In the genomic region with DNA sequence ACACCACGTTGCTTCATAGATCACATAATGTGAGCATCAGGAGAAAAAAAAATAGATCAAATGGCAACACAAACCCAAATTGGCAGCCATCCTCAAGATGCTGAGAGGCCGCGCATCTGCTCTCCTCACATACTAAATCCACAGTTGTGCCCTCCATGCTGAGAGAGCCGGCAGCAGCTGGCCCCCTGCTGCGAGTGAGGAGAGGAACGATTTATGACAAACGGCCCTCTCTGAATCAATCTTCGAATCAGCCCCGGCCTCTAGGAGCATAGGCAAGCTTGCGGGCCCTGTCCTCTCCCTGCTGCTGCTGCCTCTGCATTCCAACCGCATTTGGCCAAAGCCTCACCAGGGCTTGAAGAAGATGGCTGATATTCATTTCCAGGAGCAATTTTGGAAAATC, we compare ENCODE assay signal across 29 cellular contexts.
"Had no signal": no experiment of that assay in that cellular context is flagged by ENCODE, and none has a peak within 500 bp of the region (broad histone marks: within the 10 kb centered on the region; RNA-seq: fewer than 3 reads in every experiment).

No MANE protein-coding gene starts in this region.

- H3K27me3 ChIP-seq: breast epithelium, esophagus muscularis mucosa, heart right ventricle, ovary, uterus had no signal

- ATAC-seq: activated naive CD8-positive, alpha-beta T cell treated with anti-CD3 and anti-CD28 coated beads, Interleukin-2, amount 50 U/mL, for 24 hours; foreskin keratinocyte; heart right ventricle; sciatic nerve; stimulated activated memory B cell treated with anti-CD40 and anti-IgM and Interleukin-4, amounts not matched to agents 10 μg/mL and 1 μg/mL and 100 μg/mL, for 72 hours; stimulated activated naive CD8-positive, alpha-beta T cell treated with anti-CD3 and anti-CD28 coated beads, Interleukin-15, amount 100 ng/mL, for 72 hours had no signal

- H3K36me3 Mint-ChIP-seq: activated naive CD4-positive, alpha-beta T cell treated with anti-CD3 and anti-CD28 coated beads, Interleukin-2, amount 50 U/mL, for 24 hours; mesothelial cell of epicardium; naive B cell; stimulated activated memory B cell treated with anti-CD40 and anti-IgM and Interleukin-4, amounts not matched to agents 10 μg/mL and 1 μg/mL and 100 μg/mL, for 72 hours; type B pancreatic cell had no signal

- H3K27me3 Mint-ChIP-seq: activated CD4-positive, alpha-beta memory T cell treated with anti-CD3 and anti-CD28 coated beads, Interleukin-2, amount 10 ng/mL, durations not matched to agents 7 days and 5 days; activated CD4-positive, alpha-beta T cell treated with anti-CD3 and anti-CD28 coated beads, Interleukin-2, amount 10 ng/mL, durations not matched to agents 7 days and 5 days; activated naive CD4-positive, alpha-beta T cell treated with anti-CD3 and anti-CD28 coated beads, Interleukin-2, amount 50 U/mL, for 24 hours; activated naive CD8-positive, alpha-beta T cell treated with anti-CD3 and anti-CD28 coated beads, Interleukin-2, amount 50 U/mL, for 24 hours; activated T-cell treated with anti-CD3 and anti-CD28 coated beads, Interleukin-2, amount 50 U/mL, for 24 hours; dendritic cell treated with granulocyte-macrophage colony-stimulating factor and Interleukin-4, amounts not matched to agents 40 ng/mL and 50 ng/mL, for 4 days; naive B cell; progenitor cell of endocrine pancreas; stimulated activated memory B cell treated with anti-CD40 and anti-IgM and Interleukin-4, amounts not matched to agents 10 μg/mL and 1 μg/mL and 100 μg/mL, for 72 hours; stimulated activated naive CD8-positive, alpha-beta T cell treated with anti-CD3 and anti-CD28 coated beads, Interleukin-15, amount 100 ng/mL, for 72 hours; type B pancreatic cell had no signal

- H3K27ac ChIP-seq: breast epithelium, esophagus muscularis mucosa, foreskin keratinocyte, heart right ventricle, ovary, uterus had no signal

- H3K36me3 ChIP-seq: breast epithelium, esophagus muscularis mucosa, heart right ventricle, ovary, uterus had no signal

- H3K9me3 ChIP-seq: breast epithelium, ovary, uterus had no signal

- DNase-seq: activated CD4-positive, alpha-beta memory T cell treated with anti-CD3 and anti-CD28 coated beads, Interleukin-2, amount 10 ng/mL, durations not matched to agents 7 days and 5 days; activated CD4-positive, alpha-beta T cell treated with anti-CD3 and anti-CD28 coated beads, Interleukin-2, amount 10 ng/mL, durations not matched to agents 7 days and 5 days; activated CD4-positive, CD25-positive, alpha-beta regulatory T cell treated with anti-CD3 and anti-CD28 coated beads, Interleukin-2, amount 50 U/mL, for 72 hours; activated CD8-positive, alpha-beta memory T cell treated with anti-CD3 and anti-CD28 coated beads, Interleukin-2, amount 50 U/mL, for 48 hours; activated gamma-delta T cell treated with Interleukin-2 at 50 U/mL for 16 hours; activated naive CD8-positive, alpha-beta T cell treated with anti-CD3 and anti-CD28 coated beads, Interleukin-2, amount 50 U/mL, for 24 hours; activated T-cell treated with anti-CD3 and anti-CD28 coated beads, Interleukin-2, amount 50 U/mL, for 24 hours; amygdala; central memory CD4-positive, alpha-beta T cell; foreskin keratinocyte; heart right ventricle; naive B cell; ovary; small intestine; stimulated activated CD4-positive, alpha-beta T cell treated with anti-CD3 and anti-CD28 coated beads, Interleukin-1b, Interleukin-23, amount 100 ng/mL, for 48 hours; stimulated activated CD4-positive, alpha-beta T cell treated with anti-CD3 and anti-CD28 coated beads, Interleukin-4, amount 100 ng/mL, for 4 hours; stimulated activated CD8-positive, alpha-beta memory T cell treated with anti-CD3 and anti-CD28 coated beads, Interleukin-4, amount 100 ng/mL, for 48 hours; stimulated activated naive CD8-positive, alpha-beta T cell treated with anti-CD3 and anti-CD28 coated beads, Interleukin-15, amount 100 ng/mL, for 72 hours; substantia nigra; uterus had no signal

- H3K4me3 Mint-ChIP-seq: activated CD4-positive, alpha-beta memory T cell treated with anti-CD3 and anti-CD28 coated beads, Interleukin-2, amount 10 ng/mL, durations not matched to agents 7 days and 5 days; activated CD4-positive, alpha-beta T cell treated with anti-CD3 and anti-CD28 coated beads, Interleukin-2, amount 10 ng/mL, durations not matched to agents 7 days and 5 days; activated naive CD4-positive, alpha-beta T cell treated with anti-CD3 and anti-CD28 coated beads, Interleukin-2, amount 50 U/mL, for 24 hours; activated naive CD8-positive, alpha-beta T cell treated with anti-CD3 and anti-CD28 coated beads, Interleukin-2, amount 50 U/mL, for 24 hours; activated T-cell treated with anti-CD3 and anti-CD28 coated beads, Interleukin-2, amount 50 U/mL, for 24 hours; dendritic cell treated with granulocyte-macrophage colony-stimulating factor and Interleukin-4, amounts not matched to agents 40 ng/mL and 50 ng/mL, for 4 days; mesothelial cell of epicardium; naive B cell; stimulated activated memory B cell treated with anti-CD40 and anti-IgM and Interleukin-4, amounts not matched to agents 10 μg/mL and 1 μg/mL and 100 μg/mL, for 72 hours; stimulated activated naive CD8-positive, alpha-beta T cell treated with anti-CD3 and anti-CD28 coated beads, Interleukin-15, amount 100 ng/mL, for 72 hours; type B pancreatic cell had no signal

- H3K4me1 Mint-ChIP-seq: activated CD4-positive, alpha-beta memory T cell treated with anti-CD3 and anti-CD28 coated beads, Interleukin-2, amount 10 ng/mL, durations not matched to agents 7 days and 5 days; activated CD4-positive, alpha-beta T cell treated with anti-CD3 and anti-CD28 coated beads, Interleukin-2, amount 10 ng/mL, durations not matched to agents 7 days and 5 days; activated naive CD4-positive, alpha-beta T cell treated with anti-CD3 and anti-CD28 coated beads, Interleukin-2, amount 50 U/mL, for 24 hours; activated naive CD8-positive, alpha-beta T cell treated with anti-CD3 and anti-CD28 coated beads, Interleukin-2, amount 50 U/mL, for 24 hours; mesothelial cell of epicardium; naive B cell; stimulated activated memory B cell treated with anti-CD40 and anti-IgM and Interleukin-4, amounts not matched to agents 10 μg/mL and 1 μg/mL and 100 μg/mL, for 72 hours; stimulated activated naive CD8-positive, alpha-beta T cell treated with anti-CD3 and anti-CD28 coated beads, Interleukin-15, amount 100 ng/mL, for 72 hours had no signal

- H3K4me1 ChIP-seq: breast epithelium, esophagus muscularis mucosa, foreskin keratinocyte, heart right ventricle, uterus had no signal

- H3K27ac Mint-ChIP-seq: activated CD4-positive, alpha-beta memory T cell treated with anti-CD3 and anti-CD28 coated beads, Interleukin-2, amount 10 ng/mL, durations not matched to agents 7 days and 5 days; activated CD4-positive, alpha-beta T cell treated with anti-CD3 and anti-CD28 coated beads, Interleukin-2, amount 10 ng/mL, durations not matched to agents 7 days and 5 days; activated naive CD4-positive, alpha-beta T cell treated with anti-CD3 and anti-CD28 coated beads, Interleukin-2, amount 50 U/mL, for 24 hours; activated naive CD8-positive, alpha-beta T cell treated with anti-CD3 and anti-CD28 coated beads, Interleukin-2, amount 50 U/mL, for 24 hours; activated T-cell treated with anti-CD3 and anti-CD28 coated beads, Interleukin-2, amount 50 U/mL, for 24 hours; dendritic cell treated with granulocyte-macrophage colony-stimulating factor and Interleukin-4, amounts not matched to agents 40 ng/mL and 50 ng/mL, for 4 days; mesothelial cell of epicardium; naive B cell; progenitor cell of endocrine pancreas; stimulated activated memory B cell treated with anti-CD40 and anti-IgM and Interleukin-4, amounts not matched to agents 10 μg/mL and 1 μg/mL and 100 μg/mL, for 72 hours; stimulated activated naive CD8-positive, alpha-beta T cell treated with anti-CD3 and anti-CD28 coated beads, Interleukin-15, amount 100 ng/mL, for 72 hours; type B pancreatic cell had no signal

- H3K4me3 ChIP-seq: breast epithelium, esophagus muscularis mucosa, heart right ventricle, ovary, uterus had no signal
